14 cellular contexts compared by ENCODE assay signal in genomic region chr6:16585805-16586204, GRCh38.
DNase-seq lines count a peak whose midpoint lies in the region; ATAC-seq and TF ChIP-seq lines count a peak whose summit lies in the region.
"Had no signal": no experiment of that assay in that cellular context is flagged by ENCODE, and none has a peak within 500 bp of the region (broad histone marks: within the 10 kb centered on the region; RNA-seq: fewer than 3 reads in every experiment).

No MANE protein-coding gene starts in this region.

- peaks cover 0 to 2% (median 0%) of the 10 kb centered on the region in 3 donors for H3K27me3 Mint-ChIP-seq in immature natural killer cell (ENCODE audit: low read depth in 3 of 3)

- ATAC-seq in GM19035 (IDR thresholded peaks at IDR 0.05; ENCODE audit: unreplicated experiment), result no peak

- H3K4me3 ChIP-seq in GM12865 (ENCODE audit: low read depth, low read length), result peak overlapping the region; percentile 23; the same call in 1 of the 2 replicates
- H3K4me3 ChIP-seq: cardiac muscle cell had no signal

- peaks cover 16 to 24% of the 10 kb centered on the region in 2 donors for H3K4me1 Mint-ChIP-seq in immature natural killer cell

- H3K4me3 Mint-ChIP-seq in immature natural killer cell, result peak overlapping the region in 4 of 5 donors; percentile 3 to 66 (median 48)

- H3K9me3 Mint-ChIP-seq in immature natural killer cell, result no peaks in the 10 kb centered on the region

- peaks cover 4 to 22% (median 20%) of the 10 kb centered on the region in 3 donors for H3K36me3 Mint-ChIP-seq in immature natural killer cell

- peak overlapping the region in 5 of 6 donors; percentile 3 to 50 (median 5) for H3K27ac Mint-ChIP-seq in immature natural killer cell

- TF ChIP-seq CTCF in GM12865 (IDR thresholded peaks at IDR 0.05; ENCODE audit: insufficient read depth, low read depth, low read length, missing control alignments), result no peak

- DNase-seq in GM12865 (ENCODE audit: low read depth) (peak; percentile 40), SKM-1 (lab: John Stamatoyannopoulos, UW; ENCODE audit: unreplicated experiment) (peak; percentile 6), immature natural killer cell (no peak), stromal cell of bone marrow (ENCODE audit: low read depth) (peak; percentile 44), mesenteric fat pad (ENCODE audit: low spot score) (no peak), NCI-H1417 treated with DMSO at 0.1 percent for 48 hours (lab: John Stamatoyannopoulos, UW) (no peak)
- DNase-seq: activated CD8-positive, alpha-beta memory T cell treated with anti-CD3 and anti-CD28 coated beads, Interleukin-2, amount 50 U/mL, for 4 hours; GDM1; NCI-H1436; stimulated activated CD4-positive, alpha-beta T cell treated with anti-CD3 and anti-CD28 coated beads, Interleukin-15, amount 100 ng/mL, for 24 hours; stimulated activated naive CD4-positive, alpha-beta T cell; T-helper 9 cell had no signal

Comparison
In these comparisons a context has a peak if more than half of its experiments do, and no peak if none do; other contexts are left out.
1. DNase-seq: peak in GM12865 (single experiment), SKM-1 (single experiment) and stromal cell of bone marrow (single experiment); none in immature natural killer cell (0 of 3), mesenteric fat pad (single experiment) and NCI-H1417 treated with DMSO at 0.1 percent for 48 hours (single experiment).